In the genomic region with DNA sequence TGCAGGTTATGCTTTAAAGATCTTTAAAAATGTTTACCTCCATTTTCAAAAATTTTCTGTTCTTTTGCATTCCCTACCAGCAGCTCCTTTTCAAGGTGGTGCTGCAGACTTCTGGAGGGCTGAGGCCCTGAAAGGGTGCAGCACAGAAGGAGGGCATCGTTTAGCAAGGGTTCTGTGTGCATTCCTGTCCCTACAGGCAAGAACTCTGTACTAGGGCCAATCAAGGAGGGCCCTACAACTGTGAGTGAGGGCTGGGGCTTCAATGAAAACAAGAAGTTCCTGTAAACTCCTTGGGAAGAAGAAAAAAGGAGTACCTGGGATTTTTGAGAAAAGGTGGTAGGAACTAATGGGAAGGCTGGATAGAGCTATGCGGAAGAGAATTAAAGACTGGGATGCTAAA, we compare ENCODE assay signal across 17 cellular contexts. TPM values are rescaled to one million over a fixed set of nuclear protein-coding genes. Genes with fewer than 3 reads are reported as not detected.
DNase-seq lines count a peak whose midpoint lies in the region; ATAC-seq, FAIRE-seq and TF ChIP-seq lines count a peak whose summit lies in the region.
"Had no signal": no experiment of that assay in that cellular context is flagged by ENCODE, and none has a peak within 500 bp of the region (broad histone marks: within the 10 kb centered on the region; RNA-seq: fewer than 3 reads in every experiment).

No MANE protein-coding gene starts in this region.

- H4K91ac ChIP-seq in H1 (replicated peaks; ENCODE audit: insufficient read length, low read length), result no peak overlapping the region

- H3K14ac ChIP-seq in H1 (ENCODE audit: insufficient read length), result no peak overlapping the region

- DNase-seq in NCI-H2171 treated with DMSO at 0.1 percent for 48 hours (lab: John Stamatoyannopoulos, UW) (peak; percentile 72), NCI-H2171 (lab: John Stamatoyannopoulos, UW) (no peak), H1 (ENCODE audit: low read depth in 1 of 2, low spot score in 2 of 2) (no peak), mesendoderm (peak; percentile 27), GM13977 (ENCODE audit: low spot score) (no peak), KG1 (lab: John Stamatoyannopoulos, UW) (no peak)
- DNase-seq: AML-193; Caco-2; CD4-positive, alpha-beta T cell; GDM1; GM23248 had no signal

- no peak for TF ChIP-seq POLR2A in H1 (IDR thresholded peaks at IDR 0.05; ENCODE audit: control extremely low read depth in 1 of 2, low read depth in 2 of 2, low read length in 2 of 2)

- H3K79me1 ChIP-seq in H1 (ENCODE audit: low read depth, low read length), result no peaks in the 10 kb centered on the region
- no peaks in the 10 kb centered on the region for H3K79me1 ChIP-seq in mesendoderm (ENCODE audit: low read length)

- H3K4ac ChIP-seq in H1 (replicated peaks; ENCODE audit: insufficient read length, low read depth, low read length) (no peak overlapping the region), mesendoderm (ENCODE audit: low read depth, low read length) (no peak overlapping the region)

- in situ Hi-C loops in GM13977 (cut with MboI; ENCODE audit: low pct_unique_long_range_greater_than_20kb, low sequenced_read_pairs, unreplicated experiment), result no loop called here

- H2AK5ac ChIP-seq in H1 (ENCODE audit: low read depth, low read length) (no peak overlapping the region), mesendoderm (ENCODE audit: low read length) (no peak overlapping the region)

- TF ChIP-seq RAD21 in H1 (IDR thresholded peaks at IDR 0.05 in 1 of 2, conservative IDR thresholded peaks at IDR 0.05 in 1 of 2; ENCODE audit: low read depth in 2 of 2, low read length in 2 of 2), result no peak

- H4K20me1 ChIP-seq in H1 (replicated peaks in 1 of 2; ENCODE audit: control insufficient read depth in 1 of 2, insufficient read depth in 2 of 2, low read length in 2 of 2), result no peaks in the 10 kb centered on the region

- H3K9me3 ChIP-seq in H1 (ENCODE audit: insufficient read depth in 2 of 2, low read depth in 1 of 2, low read length in 1 of 2), result peaks cover 0 to 5% of the 10 kb centered on the region in 2 experiments; a peak in 1 of 4 replicates
- H3K9me3 ChIP-seq: A549, Caco-2, HAP-1 had no signal

- TF ChIP-seq CTCF in H1 (IDR thresholded peaks at IDR 0.05; ENCODE audit: control extremely low read depth in 1 of 3, insufficient read depth in 1 of 3, low read depth in 1 of 3, low read length in 3 of 3) (no peak), GM13977 (IDR thresholded peaks at IDR 0.05; ENCODE audit: extremely low read depth, insufficient read depth, missing control alignments) (no peak)

- POLR2A ChIA-PET in H1 (lab: Charles Lee; ENCODE audit: partially characterized antibody), result interaction anchor here (1.1 kb wide), 1 partner anchor 51 kb away, joined by 3 read pairs; the partner anchor contains the start of gene CSRP2

- no peak overlapping the region for H3K27ac ChIP-seq in H1 (ENCODE audit: low read depth, low read length)
- no peak overlapping the region for H3K27ac ChIP-seq in mesendoderm (ENCODE audit: low read depth, low read length)
- H3K27ac ChIP-seq: 22Rv1, A549, C4-2B, GM23248 had no signal

- H3K4me2 ChIP-seq in H1 (ENCODE audit: insufficient read depth in 1 of 2, low read depth in 2 of 2, low read length in 2 of 2) (no peak overlapping the region), mesendoderm (ENCODE audit: low read length) (no peak overlapping the region)
- H3K4me2 ChIP-seq: A549 had no signal

- H2BK5ac ChIP-seq in H1 (ENCODE audit: low read depth, low read length) (no peak overlapping the region), mesendoderm (ENCODE audit: low read length) (no peak overlapping the region)

- no peak for ATAC-seq in GM18870 (IDR thresholded peaks at IDR 0.05; ENCODE audit: unreplicated experiment)
- ATAC-seq: A549 had no signal

- CTCF ChIA-PET in H1 (lab: Charles Lee; ENCODE audit: partially characterized antibody), result interaction anchor here (0.6 to 1.6 kb wide), 11 partner anchors 13 to 307 kb away, joined by 3 to 7 read pairs (median 3); no protein-coding TSS in a partner anchor

- H3K79me2 ChIP-seq in H1 (ENCODE audit: control insufficient read depth in 1 of 2, insufficient read depth in 2 of 2, low read length in 2 of 2), result no peaks in the 10 kb centered on the region
- no peaks in the 10 kb centered on the region for H3K79me2 ChIP-seq in mesendoderm (ENCODE audit: control insufficient read depth, insufficient read depth, low read length)

- no peaks in the 10 kb centered on the region; the same call in 1 of the 2 replicates for H3K23me2 ChIP-seq in H1 (ENCODE audit: low read depth, low read length)

- no peak overlapping the region for H2BK20ac ChIP-seq in H1 (ENCODE audit: low read length)

- peak overlapping the region; percentile 24; the same call in 1 of the 2 replicates for H2AFZ ChIP-seq in H1 (ENCODE audit: low read length)
- H2AFZ ChIP-seq: GM23248 had no signal

- H3K4me3 ChIP-seq in H1 (ENCODE audit: extremely low read depth in 1 of 4, insufficient read depth in 2 of 4, low read depth in 3 of 4, low read length in 4 of 4) (no peak overlapping the region), mesendoderm (ENCODE audit: low read length) (no peak overlapping the region)
- H3K4me3 ChIP-seq: A549, GM23248, HAP-1 had no signal

- TF ChIP-seq EP300 in H1 (IDR thresholded peaks at IDR 0.05; ENCODE audit: borderline replicate concordance in 1 of 2, low read depth in 2 of 2, low read length in 2 of 2), result no peak

- no peaks in the 10 kb centered on the region for H3K4me1 ChIP-seq in H1 (replicated peaks in 1 of 4; ENCODE audit: control insufficient read depth in 3 of 4, insufficient read depth in 4 of 4, low read length in 3 of 4)
- no peaks in the 10 kb centered on the region for H3K4me1 ChIP-seq in mesendoderm (ENCODE audit: control insufficient read depth, low read depth, low read length)
- H3K4me1 ChIP-seq: A549, Caco-2, HAP-1 had no signal

- H3K27me3 ChIP-seq in H1 (replicated peaks in 1 of 4; ENCODE audit: control insufficient read depth in 3 of 4, extremely low read depth in 1 of 4, insufficient read depth in 3 of 4, low read length in 3 of 4) (no peaks in the 10 kb centered on the region), mesendoderm (ENCODE audit: insufficient read depth, low read length, poor library complexity) (no peaks in the 10 kb centered on the region)

- no peaks in the 10 kb centered on the region for H3K36me3 ChIP-seq in H1 (ENCODE audit: control insufficient read depth in 2 of 4, insufficient read depth in 4 of 4, low read length in 3 of 4)
- H3K36me3 ChIP-seq in mesendoderm (ENCODE audit: control insufficient read depth, insufficient read depth, low read length), result no peaks in the 10 kb centered on the region
- H3K36me3 ChIP-seq: HAP-1 had no signal

- H2BK12ac ChIP-seq in H1 (ENCODE audit: low read depth, low read length), result no peak overlapping the region

- FAIRE-seq in H1 (lab: Jason Lieb, UNC), result peak; percentile 60
- FAIRE-seq: A549, D721Med had no signal

- no peak overlapping the region for H3K23ac ChIP-seq in H1 (ENCODE audit: insufficient read length)
- no peak overlapping the region for H3K23ac ChIP-seq in mesendoderm (ENCODE audit: low read length)

- H4K8ac ChIP-seq in H1 (ENCODE audit: extremely low read depth, insufficient read depth, low read length), result no peak overlapping the region; the same call in 1 of the 2 replicates
- H4K8ac ChIP-seq in mesendoderm (ENCODE audit: low read depth, low read length), result no peak overlapping the region

- H3K9ac ChIP-seq in H1 (replicated peaks in 1 of 4; ENCODE audit: extremely low read depth in 1 of 4, low read depth in 3 of 4, low read length in 3 of 4), result no peak overlapping the region
- H3K9ac ChIP-seq in mesendoderm (ENCODE audit: low read length), result no peak overlapping the region
- H3K9ac ChIP-seq: GM23248 had no signal

- 64% methylated on average over 2 of the region's 2 CpGs; no CpG with 5 or more reads in 1 of the 2 experiments for WGBS in H1 (ENCODE audit: extremely low coverage in 1 of 2, insufficient coverage in 1 of 2, insufficient read length in 1 of 2, insufficient replicate concordance in 2 of 2, low coverage in 1 of 2, low lambda C conversion rate in 2 of 2, missing lambda C conversion rate in 1 of 2), 2 experiments
- WGBS in mesendoderm (ENCODE audit: extremely low coverage, insufficient coverage, low lambda C conversion rate), result no CpG with 5 or more reads among the region's 2 CpGs

- H2BK15ac ChIP-seq in H1 (ENCODE audit: low read length) (no peak overlapping the region), mesendoderm (replicated peaks; ENCODE audit: low read depth) (no peak overlapping the region)

- H4K5ac ChIP-seq in H1 (ENCODE audit: insufficient read length, low read depth, low read length), result no peak overlapping the region
- H4K5ac ChIP-seq in mesendoderm (ENCODE audit: low read length), result no peak overlapping the region

- H3K18ac ChIP-seq in H1 (ENCODE audit: extremely low read depth, low read length), result no peak overlapping the region
- H3K18ac ChIP-seq in mesendoderm (ENCODE audit: low read length), result no peak overlapping the region

- H3K56ac ChIP-seq in H1 (replicated peaks; ENCODE audit: insufficient read length, low read depth, low read length), result no peak overlapping the region
- H3K56ac ChIP-seq in mesendoderm (ENCODE audit: low read length), result no peak overlapping the region

- H2BK120ac ChIP-seq in H1 (replicated peaks; ENCODE audit: low read depth, low read length), result no peak overlapping the region
- H2BK120ac ChIP-seq in mesendoderm (ENCODE audit: low read depth, low read length), result no peak overlapping the region

TF ChIP-seq in H1, 55 proteins besides CTCF, POLR2A, EP300 and RAD21:
- TF ChIP-seq SP1 (IDR thresholded peaks at IDR 0.05; ENCODE audit: low read depth, low read length) (peak; percentile 20; the same call in 1 of the 2 replicates), SIN3A (conservative IDR thresholded peaks at IDR 0.05 in 1 of 2, IDR thresholded peaks at IDR 0.05 in 1 of 2; ENCODE audit: low read depth in 1 of 2, low read length in 2 of 2) (no peak)

RNA-seq across cellular contexts. Expression of gene CSRP2, which starts 50.7 kb away (rescaled TPM):
- 227 and 228 TPM in 2 replicates for total RNA-seq in H1 (2021; fragmentation: NEBNext Ultra II Directional; extraction: Animal tissue kit (Norgen Biotek cat#: 25700))
- polyA plus RNA-seq in H1 (2011; rRNA removed), result 103 and 149 TPM in 2 replicates
- 211 TPM for polyA plus RNA-seq in H1 (2011; cell fraction: cytosol; rRNA removed)
- polyA plus RNA-seq in H1 (2011; cell fraction: nucleus; rRNA removed), result 80.4 TPM
- polyA plus RNA-seq in H1 (2012, experiment 1 of 2), result 255 to 315 TPM (median 276 TPM) in 4 replicates
- 227 TPM for polyA plus RNA-seq in H1 (2012, experiment 2 of 2)
- polyA plus RNA-seq in H1 (2013, experiment 1 of 2), result 118 TPM
- 127 TPM for polyA plus RNA-seq in H1 (2013, experiment 2 of 2)
- polyA minus RNA-seq in H1 (2011; rRNA and poly(A)+ RNA removed), result 89.9 and 98.2 TPM in 2 replicates
- polyA minus RNA-seq in H1 (2011; cell fraction: cytosol; rRNA and poly(A)+ RNA removed), result 50.3 TPM
- 71.4 TPM for polyA minus RNA-seq in H1 (2011; cell fraction: nucleus; rRNA and poly(A)+ RNA removed)
- 112 TPM for polyA plus RNA-seq in mesendoderm (2013, experiment 1 of 2)
- 111 TPM for polyA plus RNA-seq in mesendoderm (2013, experiment 2 of 2)
- total RNA-seq: CD4-positive, alpha-beta T cell had no signal

Comparison
In these comparisons a context has a peak if more than half of its experiments do, and no peak if none do; other contexts are left out.
1. DNase-seq: peak in NCI-H2171 treated with DMSO at 0.1 percent for 48 hours (single experiment) and mesendoderm (single experiment); none in NCI-H2171 (single experiment), H1 (0 of 2), GM13977 (single experiment) and KG1 (single experiment).